In genomic region chr14:68627050-68627867, GRCh38 we compare ENCODE assay signal across 9 cellular contexts.
DNase-seq lines count a peak whose midpoint lies in the region; ATAC-seq and TF ChIP-seq lines count a peak whose summit lies in the region.
"Had no signal": no experiment of that assay in that cellular context is flagged by ENCODE, and none has a peak within 500 bp of the region (broad histone marks: within the 10 kb centered on the region; RNA-seq: fewer than 3 reads in every experiment).

No MANE protein-coding gene starts in this region.

- TF ChIP-seq CTCF in PC-9 (conservative IDR thresholded peaks at IDR 0.05) (no peak; the same call in 1 of the 2 replicates), right lobe of liver (IDR thresholded peaks at IDR 0.05) (peak in 1 of 4 donors; percentile 4)

- BruUV-seq in PC-9 (replicated peaks; lab: Mats Ljungman, UMichigan) = no TSS peak

- no peak overlapping the region for H3K9ac ChIP-seq in stomach smooth muscle (ENCODE audit: low read length in 2 of 2)

- H3K79me2 ChIP-seq in PC-9 (ENCODE audit: low read depth) = peaks cover 5% of the 10 kb centered on the region; the same call in 1 of the 2 replicates

- no peak for TF ChIP-seq POLR2A in right lobe of liver (IDR thresholded peaks at IDR 0.05)

- peak; percentile 58 to 81 (median 69) for ATAC-seq in right lobe of liver
- no peak for ATAC-seq in HG03354 (IDR thresholded peaks at IDR 0.05; ENCODE audit: poor library complexity, severe bottlenecking, unreplicated experiment)

- H3K36me3 ChIP-seq in PC-9 (ENCODE audit: low read depth) = no peaks in the 10 kb centered on the region
- no peaks in the 10 kb centered on the region for H3K36me3 ChIP-seq in right lobe of liver
- H3K36me3 ChIP-seq in stomach smooth muscle (ENCODE audit: control insufficient read depth in 2 of 2, insufficient read depth in 2 of 2, low read length in 2 of 2) = no peaks in the 10 kb centered on the region
- H3K36me3 ChIP-seq: neutrophil had no signal

- H3K9me2 ChIP-seq in PC-9 (ENCODE audit: insufficient read depth) = no peaks in the 10 kb centered on the region

- 22% methylated on average over 5 of the region's 6 CpGs for WGBS in right lobe of liver (ENCODE audit: insufficient coverage, low coverage, low lambda C conversion rate, missing lambda C conversion rate)

- POLR2A ChIA-PET in PC-9 (lab: Charles Lee; ENCODE audit: unreplicated experiment) = interaction anchor here (0.6 kb wide), 2 partner anchors 164 to 166 kb away, joined by 3 to 6 read pairs; partner anchors contain the start of gene ZFP36L1

- H3K27me3 ChIP-seq in PC-9 (ENCODE audit: insufficient read depth, low read depth) = no peaks in the 10 kb centered on the region
- no peaks in the 10 kb centered on the region for H3K27me3 ChIP-seq in right lobe of liver
- no peaks in the 10 kb centered on the region for H3K27me3 ChIP-seq in stomach smooth muscle (ENCODE audit: control insufficient read depth in 1 of 2, insufficient read depth in 2 of 2, low read length in 2 of 2)

- H3K4me3 ChIP-seq in PC-9 = peak overlapping the region; percentile 60; the same call in 1 of the 2 replicates
- H3K4me3 ChIP-seq in right lobe of liver = peak overlapping the region in 1 of 3 donors; percentile 49
- no peak overlapping the region for H3K4me3 ChIP-seq in stomach smooth muscle (ENCODE audit: low read length in 2 of 2)

- H3K27ac ChIP-seq in PC-9 (peak overlapping the region; percentile 92), right lobe of liver (peak overlapping the region; percentile 77 to 97 (median 92)), stomach smooth muscle (ENCODE audit: low read length) (peak overlapping the region; percentile 6)

- H4K20me1 ChIP-seq in PC-9 (ENCODE audit: insufficient read depth) = no peaks in the 10 kb centered on the region

- no peak overlapping the region for H2AFZ ChIP-seq in PC-9

- H3K4me1 ChIP-seq in PC-9 (replicated peaks; ENCODE audit: insufficient read depth) (peaks cover 45% of the 10 kb centered on the region), right lobe of liver (peaks cover 0 to 53% (median 25%) of the 10 kb centered on the region in 4 donors), stomach smooth muscle (ENCODE audit: control insufficient read depth, insufficient read depth, low read length) (peaks cover 47% of the 10 kb centered on the region)

- peak; percentile 40 to 94 for DNase-seq in PC-9
- DNase-seq in cerebellar cortex (ENCODE audit: low spot score) = peak; percentile 19
- peak; percentile 67 to 91 (median 81) for DNase-seq in right lobe of liver
- DNase-seq in SHP77 (lab: John Stamatoyannopoulos, UW) = no peak
- DNase-seq in posterior vena cava (ENCODE audit: low spot score) = no peak
- no peak for DNase-seq in NCI-H345 (lab: John Stamatoyannopoulos, UW)

- intact Hi-C loops in PC-9 (cut with micrococcal nuclease; ENCODE audit: unreplicated experiment) = loop anchor here (1.0 kb wide), 1 partner anchor 49 kb away; no protein-coding TSS in a partner anchor
- intact Hi-C loops in right lobe of liver (cut with DNase I) = loop anchor here in 1 of 2 donors (5.0 kb wide), 1 partner anchor 60 kb away; no protein-coding TSS in a partner anchor
- intact Hi-C loops in posterior vena cava (cut with DNase I) = no loop called here

- CTCF ChIA-PET in PC-9 (lab: Charles Lee) = interaction anchor here (0.9 to 1.0 kb wide), 2 partner anchors 57 to 377 kb away, joined by 3 read pairs; no protein-coding TSS in a partner anchor

- H3F3A ChIP-seq in PC-9 (ENCODE audit: insufficient read depth, low read depth) = peaks cover 36% of the 10 kb centered on the region

- H3K4me2 ChIP-seq in PC-9 = peak overlapping the region; percentile 95

- peaks cover 5% of the 10 kb centered on the region; the same call in 1 of the 2 replicates for H3K9me3 ChIP-seq in PC-9 (ENCODE audit: insufficient read depth, low read depth)
- H3K9me3 ChIP-seq in right lobe of liver = no peaks in the 10 kb centered on the region
- no peaks in the 10 kb centered on the region for H3K9me3 ChIP-seq in stomach smooth muscle (ENCODE audit: control insufficient read depth in 2 of 2, low read length in 2 of 2)
- H3K9me3 ChIP-seq: neutrophil had no signal

Comparison
In these comparisons a context has a peak if more than half of its experiments do, and no peak if none do; other contexts are left out.
1. DNase-seq: peak in PC-9 (2 of 2), cerebellar cortex (single experiment) and right lobe of liver (3 of 3); none in SHP77 (0 of 2), posterior vena cava (single experiment) and NCI-H345 (single experiment).
2. H3K27ac ChIP-seq: peak in every context shown above with its lines; median percentile 92 in PC-9; 92 in right lobe of liver; 6 in stomach smooth muscle.